Comparison of ENCODE assay signal across 21 cellular contexts in the genomic region with DNA sequence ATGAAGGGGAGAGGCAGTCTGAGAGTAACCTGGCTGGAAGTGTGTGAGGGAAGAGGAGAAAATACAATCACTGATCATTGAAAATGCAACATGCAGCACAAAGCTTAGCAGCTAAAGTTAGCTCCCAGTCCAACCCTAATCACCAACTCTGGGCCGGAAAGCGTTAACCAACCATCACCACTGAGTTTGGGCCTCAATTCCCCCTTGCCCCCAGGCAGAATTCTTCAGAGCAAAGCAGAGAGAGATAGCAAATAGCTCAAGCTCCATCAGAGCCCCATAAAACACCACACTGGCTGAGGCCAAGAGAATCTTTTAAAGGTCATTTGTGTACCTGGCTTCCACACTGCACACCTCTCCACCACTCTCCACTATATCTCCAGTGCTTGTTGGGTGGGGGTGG. TPM values are rescaled to one million over a fixed set of nuclear protein-coding genes. Genes with fewer than 3 reads are reported as not detected.
DNase-seq lines count a peak whose midpoint lies in the region; ATAC-seq, FAIRE-seq and TF ChIP-seq lines count a peak whose summit lies in the region.
"Had no signal": no experiment of that assay in that cellular context is flagged by ENCODE, and none has a peak within 500 bp of the region (broad histone marks: within the 10 kb centered on the region; RNA-seq: fewer than 3 reads in every experiment).

No MANE protein-coding gene starts in this region.

- WGBS in H1 (ENCODE audit: extremely low coverage in 1 of 2, insufficient coverage in 1 of 2, insufficient read length in 1 of 2, insufficient replicate concordance in 2 of 2, low coverage in 1 of 2, low lambda C conversion rate in 2 of 2, missing lambda C conversion rate in 1 of 2), 2 experiments: 91% methylated on average over 2 of the region's 2 CpGs; no CpG with 5 or more reads in 1 of the 2 experiments
- no CpG with 5 or more reads among the region's 2 CpGs for WGBS in mesendoderm (ENCODE audit: extremely low coverage, insufficient coverage, low lambda C conversion rate)
- 85 to 88% methylated on average over 2 of the region's 2 CpGs for WGBS in GM23248 (ENCODE audit: low coverage in 1 of 2, low lambda C conversion rate in 2 of 2, missing lambda C conversion rate in 2 of 2), 2 experiments

- TF ChIP-seq RAD21 in H1 (IDR thresholded peaks at IDR 0.05 in 1 of 2, conservative IDR thresholded peaks at IDR 0.05 in 1 of 2; ENCODE audit: low read depth in 2 of 2, low read length in 2 of 2): no peak

- H3F3A ChIP-seq in GM23338 (replicated peaks; ENCODE audit: low read depth) (no peaks in the 10 kb centered on the region; the same call in 1 of the 2 replicates), GM23248 (ENCODE audit: insufficient read depth) (no peaks in the 10 kb centered on the region)

- H3K9me3 ChIP-seq in Caco-2: no peaks in the 10 kb centered on the region
- H3K9me3 ChIP-seq in H1 (ENCODE audit: insufficient read depth in 2 of 2, low read depth in 1 of 2, low read length in 1 of 2): no peaks in the 10 kb centered on the region
- no peaks in the 10 kb centered on the region for H3K9me3 ChIP-seq in GM23248 (ENCODE audit: low read depth)
- H3K9me3 ChIP-seq: BE2C had no signal

- H3K56ac ChIP-seq in H1 (replicated peaks; ENCODE audit: insufficient read length, low read depth, low read length) (no peak overlapping the region), mesendoderm (ENCODE audit: low read length) (peak overlapping the region; percentile 44)

- BruUV-seq in Caco-2 (replicated peaks; lab: Mats Ljungman, UMichigan): no TSS peak

- H3K36me3 Mint-ChIP-seq in Caco-2 (ENCODE audit: insufficient read depth, unreplicated experiment) (no peaks in the 10 kb centered on the region), GM23338 (ENCODE audit: low read depth) (no peaks in the 10 kb centered on the region)
- H3K36me3 Mint-ChIP-seq: CD4-positive, CD25-positive, alpha-beta regulatory T cell; CD8-positive, alpha-beta memory T cell had no signal

- intact Hi-C loops in Caco-2 (cut with micrococcal nuclease; ENCODE audit: unreplicated experiment): no loop called here

- no peak overlapping the region for H3K4ac ChIP-seq in H1 (replicated peaks; ENCODE audit: insufficient read length, low read depth, low read length)
- H3K4ac ChIP-seq in mesendoderm (ENCODE audit: low read depth, low read length): no peak overlapping the region

- H3K14ac ChIP-seq in H1 (ENCODE audit: insufficient read length): no peak overlapping the region

- H4K8ac ChIP-seq in H1 (ENCODE audit: extremely low read depth, insufficient read depth, low read length): no peak overlapping the region
- no peak overlapping the region for H4K8ac ChIP-seq in mesendoderm (ENCODE audit: low read depth, low read length)

- DNase-seq in Caco-2: peak in 1 of 2 experiments; percentile 34
- DNase-seq in GM23338 (ENCODE audit: low spot score): no peak
- DNase-seq in H1 (ENCODE audit: low read depth in 1 of 2, low spot score in 2 of 2): no peak
- DNase-seq in mesendoderm: peak; percentile 47
- DNase-seq in coronary artery (ENCODE audit: low spot score): no peak
- no peak for DNase-seq in GM23248
- DNase-seq in activated naive CD4-positive, alpha-beta T cell treated with anti-CD3 and anti-CD28 coated beads, Interleukin-2, amount 50 U/mL, for 16 hours: no peak
- DNase-seq in T-helper 9 cell: no peak
- DNase-seq: ACHN; BE2C; C1 segment of cervical spinal cord; CD4-positive, CD25-positive, alpha-beta regulatory T cell; CD8-positive, alpha-beta memory T cell; COR-L47; GF-D8; HCEC 1CT; IMR-90 had no signal

- H2BK12ac ChIP-seq in H1 (ENCODE audit: low read depth, low read length): no peak overlapping the region

- no peak for TF ChIP-seq POLR2A in H1 (IDR thresholded peaks at IDR 0.05; ENCODE audit: control extremely low read depth in 1 of 2, low read depth in 2 of 2, low read length in 2 of 2)

- H3K4me3 Mint-ChIP-seq in Caco-2 (ENCODE audit: unreplicated experiment) (no peak overlapping the region), GM23338 (no peak overlapping the region)
- H3K4me3 Mint-ChIP-seq: CD4-positive, CD25-positive, alpha-beta regulatory T cell; CD8-positive, alpha-beta memory T cell had no signal

- H3K4me1 ChIP-seq in Caco-2: peaks cover 18% of the 10 kb centered on the region
- peaks cover under 1% of the 10 kb centered on the region; the same call in 1 of the 2 replicates for H3K4me1 ChIP-seq in GM23338 (ENCODE audit: insufficient read depth)
- H3K4me1 ChIP-seq in H1 (replicated peaks in 1 of 4; ENCODE audit: control insufficient read depth in 3 of 4, insufficient read depth in 4 of 4, low read length in 3 of 4): no peaks in the 10 kb centered on the region; a peak in 3 of 7 replicates
- peaks cover 6% of the 10 kb centered on the region for H3K4me1 ChIP-seq in mesendoderm (ENCODE audit: control insufficient read depth, low read depth, low read length)
- no peaks in the 10 kb centered on the region for H3K4me1 ChIP-seq in GM23248 (ENCODE audit: insufficient read depth)

- H3K36me3 ChIP-seq in Caco-2 (ENCODE audit: control insufficient read depth, insufficient read depth, low read length): no peaks in the 10 kb centered on the region
- no peaks in the 10 kb centered on the region for H3K36me3 ChIP-seq in GM23338 (ENCODE audit: insufficient read depth)
- H3K36me3 ChIP-seq in H1 (ENCODE audit: control insufficient read depth in 2 of 4, insufficient read depth in 4 of 4, low read length in 3 of 4): no peaks in the 10 kb centered on the region; a peak in 1 of 8 replicates
- H3K36me3 ChIP-seq in mesendoderm (ENCODE audit: control insufficient read depth, insufficient read depth, low read length): no peaks in the 10 kb centered on the region
- H3K36me3 ChIP-seq in GM23248 (ENCODE audit: low read depth): no peaks in the 10 kb centered on the region
- H3K36me3 ChIP-seq: BE2C had no signal

- H3K9me2 ChIP-seq in GM23338 (ENCODE audit: insufficient read depth) (peaks cover 3% of the 10 kb centered on the region; the same call in 1 of the 2 replicates), GM23248 (ENCODE audit: insufficient read depth) (no peaks in the 10 kb centered on the region)

- no peak overlapping the region for H4K91ac ChIP-seq in H1 (replicated peaks; ENCODE audit: insufficient read length, low read length)

- ATAC-seq in GM23338: no peak
- ATAC-seq: K562 had no signal

- POLR2A ChIA-PET in Caco-2 (lab: Charles Lee) (no interaction called here), H1 (lab: Charles Lee; ENCODE audit: partially characterized antibody) (no interaction called here)

- H3K27me3 Mint-ChIP-seq in Caco-2 (ENCODE audit: insufficient read depth, unreplicated experiment): no peaks in the 10 kb centered on the region
- H3K27me3 Mint-ChIP-seq in GM23338 (ENCODE audit: insufficient read depth, low read depth, poor library complexity): peaks cover 3% of the 10 kb centered on the region

- H3K79me1 ChIP-seq in H1 (ENCODE audit: low read depth, low read length) (no peaks in the 10 kb centered on the region), mesendoderm (ENCODE audit: low read length) (no peaks in the 10 kb centered on the region)

- FAIRE-seq in H1 (lab: Jason Lieb, UNC): no peak
- FAIRE-seq: H54, K562 had no signal

- H3K4me3 ChIP-seq in Caco-2 (ENCODE audit: low read depth, low read length) (no peak overlapping the region), GM23338 (no peak overlapping the region), H1 (ENCODE audit: extremely low read depth in 1 of 4, insufficient read depth in 2 of 4, low read depth in 3 of 4, low read length in 4 of 4) (no peak overlapping the region), mesendoderm (ENCODE audit: low read length) (no peak overlapping the region), coronary artery (no peak overlapping the region), GM23248 (no peak overlapping the region)
- H3K4me3 ChIP-seq: K562 had no signal

- H2BK5ac ChIP-seq in H1 (ENCODE audit: low read depth, low read length) (no peak overlapping the region), mesendoderm (ENCODE audit: low read length) (no peak overlapping the region)

- H3K79me2 ChIP-seq in GM23338 (replicated peaks; ENCODE audit: insufficient read depth): no peaks in the 10 kb centered on the region
- H3K79me2 ChIP-seq in H1 (ENCODE audit: control insufficient read depth in 1 of 2, insufficient read depth in 2 of 2, low read length in 2 of 2): no peaks in the 10 kb centered on the region
- no peaks in the 10 kb centered on the region for H3K79me2 ChIP-seq in mesendoderm (ENCODE audit: control insufficient read depth, insufficient read depth, low read length)
- no peaks in the 10 kb centered on the region for H3K79me2 ChIP-seq in GM23248 (ENCODE audit: insufficient read depth)

- H3K9me3 Mint-ChIP-seq in Caco-2 (ENCODE audit: unreplicated experiment) (no peaks in the 10 kb centered on the region), GM23338 (no peaks in the 10 kb centered on the region)
- H3K9me3 Mint-ChIP-seq: CD8-positive, alpha-beta memory T cell had no signal

- H4K20me1 ChIP-seq in GM23338 (replicated peaks; ENCODE audit: insufficient read depth) (no peaks in the 10 kb centered on the region; the same call in 1 of the 2 replicates), H1 (replicated peaks in 1 of 2; ENCODE audit: control insufficient read depth in 1 of 2, insufficient read depth in 2 of 2, low read length in 2 of 2) (no peaks in the 10 kb centered on the region), GM23248 (ENCODE audit: insufficient read depth) (no peaks in the 10 kb centered on the region)

- peaks cover 6% of the 10 kb centered on the region for H3K4me1 Mint-ChIP-seq in Caco-2 (ENCODE audit: low read depth, unreplicated experiment)
- H3K4me1 Mint-ChIP-seq in GM23338: peaks cover 7% of the 10 kb centered on the region
- H3K4me1 Mint-ChIP-seq: CD8-positive, alpha-beta memory T cell had no signal

- CTCF ChIA-PET in Caco-2 (lab: Charles Lee): interaction anchor here (0.6 to 1.4 kb wide), 2 partner anchors 151 to 165 kb away, joined by 4 to 5 read pairs; partner anchors contain the start of gene SEC22A
- CTCF ChIA-PET in H1 (lab: Charles Lee; ENCODE audit: partially characterized antibody): interaction anchor here (0.8 to 1.6 kb wide), 4 partner anchors 18 to 372 kb away, joined by 3 to 4 read pairs (median 3); no protein-coding TSS in a partner anchor

- H2BK120ac ChIP-seq in H1 (replicated peaks; ENCODE audit: low read depth, low read length): no peak overlapping the region
- H2BK120ac ChIP-seq in mesendoderm (ENCODE audit: low read depth, low read length): no peak overlapping the region

- 0 out of 2 replicates have a peak overlapping the region, but pooled peaks have one; percentile 16 for H2BK15ac ChIP-seq in H1 (ENCODE audit: low read length)
- H2BK15ac ChIP-seq in mesendoderm (replicated peaks; ENCODE audit: low read depth): no peak overlapping the region

- TF ChIP-seq CTCF in Caco-2 (IDR thresholded peaks at IDR 0.05; ENCODE audit: insufficient read depth in 1 of 2, low read depth in 1 of 2, low read length in 1 of 2, severe bottlenecking in 1 of 2, unreplicated experiment in 1 of 2): no peak
- TF ChIP-seq CTCF in GM23338 (conservative IDR thresholded peaks at IDR 0.05; ENCODE audit: low read depth in 2 of 2): no peak
- TF ChIP-seq CTCF in H1 (IDR thresholded peaks at IDR 0.05; ENCODE audit: control extremely low read depth in 1 of 3, insufficient read depth in 1 of 3, low read depth in 1 of 3, low read length in 3 of 3): no peak
- TF ChIP-seq CTCF in coronary artery (IDR thresholded peaks at IDR 0.05): no peak

- H2AK5ac ChIP-seq in H1 (ENCODE audit: low read depth, low read length): no peak overlapping the region
- no peak overlapping the region for H2AK5ac ChIP-seq in mesendoderm (ENCODE audit: low read length)

- H2AFZ ChIP-seq in GM23338 (peak overlapping the region; percentile 97), H1 (ENCODE audit: low read length) (peak overlapping the region; percentile 89; the same call in 1 of the 2 replicates), GM23248 (no peak overlapping the region)

- H3K4me2 ChIP-seq in GM23338 (no peak overlapping the region), H1 (ENCODE audit: insufficient read depth in 1 of 2, low read depth in 2 of 2, low read length in 2 of 2) (no peak overlapping the region), mesendoderm (ENCODE audit: low read length) (no peak overlapping the region), GM23248 (ENCODE audit: unreplicated experiment) (no peak overlapping the region)

- H3K23ac ChIP-seq in H1 (ENCODE audit: insufficient read length): no peak overlapping the region
- no peak overlapping the region for H3K23ac ChIP-seq in mesendoderm (ENCODE audit: low read length)

- H3K18ac ChIP-seq in H1 (ENCODE audit: extremely low read depth, low read length) (no peak overlapping the region), mesendoderm (ENCODE audit: low read length) (no peak overlapping the region)

- no peak for TF ChIP-seq EP300 in H1 (IDR thresholded peaks at IDR 0.05; ENCODE audit: borderline replicate concordance in 1 of 2, low read depth in 2 of 2, low read length in 2 of 2)

- H4K5ac ChIP-seq in H1 (ENCODE audit: insufficient read length, low read depth, low read length): no peak overlapping the region
- no peak overlapping the region for H4K5ac ChIP-seq in mesendoderm (ENCODE audit: low read length)

- H3K9ac ChIP-seq in H1 (replicated peaks in 1 of 4; ENCODE audit: extremely low read depth in 1 of 4, low read depth in 3 of 4, low read length in 3 of 4): no peak overlapping the region
- H3K9ac ChIP-seq in mesendoderm (ENCODE audit: low read length): no peak overlapping the region
- H3K9ac ChIP-seq in GM23248: no peak overlapping the region

- H3K27ac ChIP-seq in GM23338 (ENCODE audit: low read depth) (no peak overlapping the region), H1 (ENCODE audit: low read depth, low read length) (no peak overlapping the region), mesendoderm (ENCODE audit: low read depth, low read length) (no peak overlapping the region), coronary artery (no peak overlapping the region), GM23248 (no peak overlapping the region)

- H3K27me3 ChIP-seq in Caco-2 (replicated peaks; ENCODE audit: control insufficient read depth, insufficient read depth, low read length) (no peaks in the 10 kb centered on the region), GM23338 (ENCODE audit: insufficient read depth) (no peaks in the 10 kb centered on the region), H1 (replicated peaks in 1 of 4; ENCODE audit: control insufficient read depth in 3 of 4, extremely low read depth in 1 of 4, insufficient read depth in 3 of 4, low read length in 3 of 4) (no peaks in the 10 kb centered on the region), mesendoderm (ENCODE audit: insufficient read depth, low read length, poor library complexity) (no peaks in the 10 kb centered on the region), GM23248 (replicated peaks; ENCODE audit: insufficient read depth) (no peaks in the 10 kb centered on the region)
- H3K27me3 ChIP-seq: BE2C had no signal

- in situ Hi-C loops in GM23248 (cut with MboI): no loop called here

- H2BK20ac ChIP-seq in H1 (ENCODE audit: low read length): no peak overlapping the region

- H3K27ac Mint-ChIP-seq in Caco-2 (ENCODE audit: unreplicated experiment): peak overlapping the region; percentile 36
- H3K27ac Mint-ChIP-seq in GM23338: no peak overlapping the region
- H3K27ac Mint-ChIP-seq: CD4-positive, CD25-positive, alpha-beta regulatory T cell; CD8-positive, alpha-beta memory T cell had no signal

- H3K23me2 ChIP-seq in H1 (ENCODE audit: low read depth, low read length): no peaks in the 10 kb centered on the region

RNA-seq across cellular contexts. Expression of gene PDIA5, which starts 16.2 kb away (rescaled TPM):
- total RNA-seq in Caco-2 (2022): 48.2 and 55.5 TPM in 2 replicates
- 26.4 and 28.1 TPM in 2 replicates for total RNA-seq in GM23338 (2014; rRNA removed; shearing (Covaris generic))
- 22.9 and 23.2 TPM in 2 replicates for polyA plus RNA-seq in GM23338 (2016; fragmentation: Nextera tagmentation; extraction: Ambion mirVana)
- 32.8 and 36.5 TPM in 2 replicates for total RNA-seq in H1 (2021; fragmentation: NEBNext Ultra II Directional; extraction: Animal tissue kit (Norgen Biotek cat#: 25700))
- 18.2 and 18.9 TPM in 2 replicates for polyA plus RNA-seq in H1 (2011; rRNA removed)
- polyA plus RNA-seq in H1 (2011; cell fraction: cytosol; rRNA removed): 26.2 TPM
- polyA plus RNA-seq in H1 (2011; cell fraction: nucleus; rRNA removed): 24.8 TPM
- polyA plus RNA-seq in H1 (2012, experiment 1 of 2): 25.3 to 30.2 TPM (median 27.7 TPM) in 4 replicates
- polyA plus RNA-seq in H1 (2012, experiment 2 of 2): 16.3 TPM
- 50.7 TPM for polyA plus RNA-seq in H1 (2013, experiment 1 of 2)
- polyA plus RNA-seq in H1 (2013, experiment 2 of 2): 52.2 TPM
- polyA minus RNA-seq in H1 (2011; rRNA and poly(A)+ RNA removed): 11.0 and 13.8 TPM in 2 replicates
- 10.9 TPM for polyA minus RNA-seq in H1 (2011; cell fraction: cytosol; rRNA and poly(A)+ RNA removed)
- 11.2 TPM for polyA minus RNA-seq in H1 (2011; cell fraction: nucleus; rRNA and poly(A)+ RNA removed)
- polyA plus RNA-seq in mesendoderm (2013, experiment 1 of 2): 28.4 TPM
- 27.6 TPM for polyA plus RNA-seq in mesendoderm (2013, experiment 2 of 2)
- 39.5 and 49.1 TPM in 2 replicates for total RNA-seq in GM23248 (2014; rRNA removed; shearing (Covaris generic))
- 57.3 and 60.2 TPM in 2 replicates for polyA plus RNA-seq in GM23248 (2016; fragmentation: Nextera tagmentation; extraction: Ambion mirVana)

RNA-seq across cellular contexts. Expression of gene SEMA5B, which starts 23.1 kb away (rescaled TPM):
- total RNA-seq in Caco-2 (2022): 0.84 and 1.0 TPM in 2 replicates
- 25.4 and 26.8 TPM in 2 replicates for total RNA-seq in GM23338 (2014; rRNA removed; shearing (Covaris generic))
- polyA plus RNA-seq in GM23338 (2016; fragmentation: Nextera tagmentation; extraction: Ambion mirVana): 8.0 and 11.0 TPM in 2 replicates
- total RNA-seq in H1 (2021; fragmentation: NEBNext Ultra II Directional; extraction: Animal tissue kit (Norgen Biotek cat#: 25700)): 19.9 and 22.4 TPM in 2 replicates
- polyA plus RNA-seq in H1 (2011; rRNA removed): 13.1 and 18.8 TPM in 2 replicates
- polyA plus RNA-seq in H1 (2011; cell fraction: cytosol; rRNA removed): 14.6 TPM
- polyA plus RNA-seq in H1 (2011; cell fraction: nucleus; rRNA removed): 46.9 TPM
- 35.4 to 44.8 TPM (median 39.3 TPM) in 4 replicates for polyA plus RNA-seq in H1 (2012, experiment 1 of 2)
- polyA plus RNA-seq in H1 (2012, experiment 2 of 2): 34.1 TPM
- polyA plus RNA-seq in H1 (2013, experiment 1 of 2): 21.6 TPM
- 18.3 TPM for polyA plus RNA-seq in H1 (2013, experiment 2 of 2)
- 19.3 and 20.2 TPM in 2 replicates for polyA minus RNA-seq in H1 (2011; rRNA and poly(A)+ RNA removed)
- 13.8 TPM for polyA minus RNA-seq in H1 (2011; cell fraction: cytosol; rRNA and poly(A)+ RNA removed)
- polyA minus RNA-seq in H1 (2011; cell fraction: nucleus; rRNA and poly(A)+ RNA removed): 24.5 TPM
- polyA plus RNA-seq in mesendoderm (2013, experiment 1 of 2): 2.2 TPM
- polyA plus RNA-seq in mesendoderm (2013, experiment 2 of 2): 1.9 TPM
- not detected in 2 replicates for total RNA-seq in GM23248 (2014; rRNA removed; shearing (Covaris generic))
- not detected in 2 replicates for polyA plus RNA-seq in GM23248 (2016; fragmentation: Nextera tagmentation; extraction: Ambion mirVana)
- total RNA-seq: CD4-positive, CD25-positive, alpha-beta regulatory T cell; CD8-positive, alpha-beta memory T cell; Daoy; HT1080; IMR-90; K562 had no signal
- polyA plus RNA-seq: CD8-positive, alpha-beta memory T cell; IMR-90; K562 had no signal

Comparison
In these comparisons a context has a peak if more than half of its experiments do, and no peak if none do; other contexts are left out.
1. RNA of gene SEMA5B, which starts 23.1 kb away (total RNA-seq): 25.4 to 26.8 TPM in GM23338 and 19.9 to 22.4 TPM in H1; 0.84 to 1.0 TPM in Caco-2 and not detected in GM23248; every median in the first group is over 10 times any median in the second.